Comparison of ENCODE assay signal across 9 cellular contexts in the genomic region with DNA sequence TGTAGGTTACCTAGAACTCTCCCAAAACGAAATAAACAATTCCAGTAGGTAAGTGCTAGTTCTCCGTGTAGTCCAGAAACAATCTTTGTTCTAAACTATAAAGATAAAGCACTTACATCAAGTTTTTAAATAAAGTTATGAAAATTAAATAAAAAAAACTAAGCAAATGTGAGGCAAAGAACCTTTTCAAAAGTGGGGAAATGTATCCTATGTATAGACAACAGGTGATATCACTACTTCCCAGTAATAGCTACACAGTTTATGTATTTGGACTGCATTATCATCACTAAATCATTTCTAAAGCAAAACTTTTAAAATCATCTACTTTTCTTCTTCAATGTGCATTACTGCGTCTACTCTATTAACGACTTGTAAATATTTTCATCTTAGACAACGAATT. TPM values are rescaled to one million over a fixed set of nuclear protein-coding genes. Genes with fewer than 3 reads are reported as not detected.
DNase-seq lines count a peak whose midpoint lies in the region; ATAC-seq and TF ChIP-seq lines count a peak whose summit lies in the region.
"Had no signal": no experiment of that assay in that cellular context is flagged by ENCODE, and none has a peak within 500 bp of the region (broad histone marks: within the 10 kb centered on the region; RNA-seq: fewer than 3 reads in every experiment).

No MANE protein-coding gene starts in this region.

- H3K27me3 ChIP-seq in RWPE2 (ENCODE audit: insufficient read depth, poor library complexity, severe bottlenecking) = no peaks in the 10 kb centered on the region
- H3K27me3 ChIP-seq in esophagus squamous epithelium = no peaks in the 10 kb centered on the region
- no peaks in the 10 kb centered on the region for H3K27me3 ChIP-seq in psoas muscle (ENCODE audit: insufficient read depth in 3 of 3, low read length in 2 of 3)

- H3K4me1 ChIP-seq in RWPE2 (ENCODE audit: insufficient read depth, poor library complexity, severe bottlenecking) (peaks cover 47% of the 10 kb centered on the region), esophagus squamous epithelium (peaks cover 0 to 65% (median 35%) of the 10 kb centered on the region in 3 donors), psoas muscle (peaks cover 50% of the 10 kb centered on the region)

- no peak for TF ChIP-seq POLR2A in esophagus squamous epithelium (IDR thresholded peaks at IDR 0.05)

- 6 to 7% methylated on average over 5 of the region's 5 CpGs for WGBS in esophagus squamous epithelium, 2 donors
- 15 to 16% (median 16%) methylated on average over 5 of the region's 5 CpGs for WGBS in psoas muscle, 3 donors

- H3K4me3 ChIP-seq in GM08714 (ENCODE audit: low read length) (peak overlapping the region; percentile 100; the same call in 1 of the 2 replicates), RWPE2 (ENCODE audit: severe bottlenecking) (peak overlapping the region; percentile 94), esophagus squamous epithelium (peak overlapping the region; percentile 64 to 96 (median 76)), psoas muscle (peak overlapping the region; percentile 96)

- H3K9me3 ChIP-seq in RWPE2 (ENCODE audit: severe bottlenecking) = no peaks in the 10 kb centered on the region
- no peaks in the 10 kb centered on the region for H3K9me3 ChIP-seq in esophagus squamous epithelium
- no peaks in the 10 kb centered on the region for H3K9me3 ChIP-seq in psoas muscle

- intact Hi-C loops in esophagus squamous epithelium (cut with DNase I) = no loop called here
- intact Hi-C loops in psoas muscle (cut with DNase I) = loop anchor here in 1 of 2 donors (5.0 kb wide), 1 partner anchor 36 kb away; no protein-coding TSS in a partner anchor

- DNase-seq in RWPE2 (ENCODE audit: low spot score) = no peak
- DNase-seq in esophagus squamous epithelium (lab: John Stamatoyannopoulos, UW) = no peak
- DNase-seq in psoas muscle = no peak
- no peak for DNase-seq in NCI-H187 treated with DMSO at 0.1 percent for 48 hours (lab: John Stamatoyannopoulos, UW)
- DNase-seq in NCI-H524 treated with DMSO at 0.1 percent for 48 hours (lab: John Stamatoyannopoulos, UW) = no peak
- DNase-seq in effector CD4-positive, alpha-beta T cell = no peak
- no peak for DNase-seq in retina
- DNase-seq: NCI-H1436 had no signal

- no peak for ATAC-seq in RWPE2 (ENCODE audit: low read depth)
- ATAC-seq in psoas muscle = no peak

- peaks cover 48% of the 10 kb centered on the region for H3K36me3 ChIP-seq in RWPE2 (ENCODE audit: low read depth)
- peaks cover 0 to 4% (median 0%) of the 10 kb centered on the region in 3 donors for H3K36me3 ChIP-seq in esophagus squamous epithelium
- H3K36me3 ChIP-seq in psoas muscle (ENCODE audit: insufficient read depth in 1 of 2, low read depth in 1 of 2) = no peaks in the 10 kb centered on the region

- no peak for TF ChIP-seq CTCF in RWPE2 (IDR thresholded peaks at IDR 0.05; ENCODE audit: poor library complexity, severe bottlenecking)
- no peak for TF ChIP-seq CTCF in esophagus squamous epithelium (IDR thresholded peaks at IDR 0.05)
- no peak for TF ChIP-seq CTCF in psoas muscle (IDR thresholded peaks at IDR 0.05)

- H3K27ac ChIP-seq in RWPE2 (ENCODE audit: poor library complexity, severe bottlenecking) (peak overlapping the region; percentile 83), esophagus squamous epithelium (peak overlapping the region in 3 of 4 donors; percentile 95 to 100 (median 98)), psoas muscle (no peak overlapping the region)

RNA-seq across cellular contexts. Expression of a gene that starts 2.0 kb away (rescaled TPM):
- 10 to 100 TPM; 36.1 to 79.9 (median 50.7) TPM for total RNA-seq in esophagus squamous epithelium
- total RNA-seq in psoas muscle = 10 to 100 TPM; 35.3 to 58.5 (median 48.1) TPM
- polyA plus RNA-seq in psoas muscle = 10 to 100 TPM; 19.1 to 43.3 (median 26.6) TPM
